In the genomic region with DNA sequence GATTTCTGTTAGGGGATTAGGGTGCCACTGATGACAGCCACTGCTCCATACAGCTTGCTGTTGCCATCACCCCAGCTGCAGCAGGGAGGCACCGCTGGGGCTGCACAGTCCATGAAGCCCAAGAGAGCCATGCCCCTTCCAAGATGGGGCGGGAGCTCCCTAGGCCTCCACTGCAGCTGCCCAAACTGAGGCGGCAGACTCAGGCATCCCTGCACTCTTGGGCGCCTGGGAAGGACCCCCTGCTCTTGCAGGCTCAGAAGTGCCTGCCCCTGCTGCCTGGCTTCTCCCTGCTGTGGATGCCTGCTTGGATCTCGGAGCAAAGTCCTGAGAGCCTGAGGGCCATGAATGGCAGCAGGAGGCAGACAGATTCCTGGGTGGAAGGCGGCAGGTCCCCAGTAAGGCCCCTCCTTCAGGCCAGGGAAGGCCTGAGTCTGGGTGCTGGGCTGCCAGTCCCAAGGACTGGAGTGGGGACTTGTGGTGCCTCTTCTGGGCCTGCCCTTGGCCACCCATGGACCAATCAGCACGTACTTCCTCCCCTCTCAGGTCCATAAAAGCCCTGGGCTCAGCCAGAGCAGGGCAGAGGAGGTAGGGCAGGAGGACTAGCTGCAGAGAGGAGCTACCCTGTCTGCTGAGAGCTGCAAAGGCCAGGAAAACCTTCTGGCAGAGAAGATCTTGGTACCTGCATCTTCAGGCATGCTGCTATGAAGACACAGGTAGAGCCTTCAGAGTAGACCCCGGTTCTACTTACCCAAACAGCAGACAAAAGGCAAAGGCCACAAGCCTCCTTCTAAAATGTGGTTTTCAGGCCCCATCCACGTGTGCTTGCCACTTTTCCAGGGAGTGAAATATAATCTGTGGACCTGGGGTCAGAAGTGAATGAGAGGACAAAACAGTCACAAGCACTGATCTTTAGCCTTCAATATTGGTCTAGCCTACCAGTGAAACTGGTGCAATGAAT, we compare ENCODE assay signal across 1 cellular context.
A peak's percentile ranks its signal among the peaks of the same experiment; 100 is the strongest.
TF ChIP-seq lines count a peak whose summit lies in the region.

No MANE protein-coding gene starts in this region.

TF ChIP-seq in HepG2, 621 proteins besides CTCF, POLR2A, EP300 and RAD21 (continued from another document and continues in another):
- TF ChIP-seq ZNF414 (CRISPR knock-in tag; IDR thresholded peaks at IDR 0.05) (no peak), SMARCC2 (IDR thresholded peaks at IDR 0.05) (no peak), PAF1 (CRISPR knock-in tag; IDR thresholded peaks at IDR 0.05) (no peak), ZBTB14 (CRISPR knock-in tag; IDR thresholded peaks at IDR 0.05) (no peak), NRL (CRISPR knock-in tag; IDR thresholded peaks at IDR 0.05; ENCODE audit: borderline replicate concordance) (peak; percentile 77), HES4 (CRISPR knock-in tag; IDR thresholded peaks at IDR 0.05; ENCODE audit: borderline replicate concordance) (peak; percentile 76), FOXO4 (CRISPR knock-in tag; conservative IDR thresholded peaks at IDR 0.05) (no peak), ZNF136 (CRISPR knock-in tag; IDR thresholded peaks at IDR 0.05; ENCODE audit: low read depth) (peak; percentile 77; the same call in 1 of the 2 replicates), ZNF280B (CRISPR knock-in tag; IDR thresholded peaks at IDR 0.05; ENCODE audit: borderline replicate concordance) (peak; percentile 83), ZNF615 (CRISPR knock-in tag; IDR thresholded peaks at IDR 0.05; ENCODE audit: borderline replicate concordance) (no peak), PAWR (CRISPR knock-in tag; IDR thresholded peaks at IDR 0.05; ENCODE audit: borderline replicate concordance) (no peak; the same call in 1 of the 2 replicates), ZNF549 (CRISPR knock-in tag; IDR thresholded peaks at IDR 0.05) (no peak), SPEN (CRISPR knock-in tag; IDR thresholded peaks at IDR 0.05; ENCODE audit: low read depth) (peak; percentile 76), ISL2 (CRISPR knock-in tag; IDR thresholded peaks at IDR 0.05) (no peak; the same call in 1 of the 2 replicates), ATF1 (CRISPR knock-in tag; IDR thresholded peaks at IDR 0.05) (peak; percentile 67; the same call in 1 of the 2 replicates), ELF4 (CRISPR knock-in tag; IDR thresholded peaks at IDR 0.05; ENCODE audit: borderline replicate concordance) (0 out of 2 replicates have a peak, but pooled peaks have one; percentile 5), ARNTL (CRISPR knock-in tag; IDR thresholded peaks at IDR 0.05) (peak; percentile 89), MYC (CRISPR knock-in tag; IDR thresholded peaks at IDR 0.05; ENCODE audit: borderline replicate concordance) (peak; percentile 90), BHLHE40 (IDR thresholded peaks at IDR 0.05; ENCODE audit: low read length) (0 out of 2 replicates have a peak, but pooled peaks have one; percentile 32), ZNF496 (CRISPR knock-in tag; IDR thresholded peaks at IDR 0.05; ENCODE audit: insufficient replicate concordance) (no peak), TFE3 (CRISPR knock-in tag; IDR thresholded peaks at IDR 0.05) (peak; percentile 48; the same call in 1 of the 2 replicates), ZSCAN25 (CRISPR knock-in tag; IDR thresholded peaks at IDR 0.05) (peak; percentile 94), PRMT3 (CRISPR knock-in tag; IDR thresholded peaks at IDR 0.05; ENCODE audit: borderline replicate concordance, low read depth) (no peak), ZFP90 (CRISPR knock-in tag; IDR thresholded peaks at IDR 0.05; ENCODE audit: borderline replicate concordance) (no peak), MXI1 (IDR thresholded peaks at IDR 0.05; ENCODE audit: borderline replicate concordance, low read depth, low read length) (peak; percentile 70; the same call in 1 of the 3 replicates), CBX1 (IDR thresholded peaks at IDR 0.05; ENCODE audit: low read depth) (peak; percentile 21), XBP1 (CRISPR knock-in tag; IDR thresholded peaks at IDR 0.05) (no peak), ZC3H13 (CRISPR knock-in tag; IDR thresholded peaks at IDR 0.05) (no peak), JUN (CRISPR knock-in tag; IDR thresholded peaks at IDR 0.05) (peak; percentile 63; the same call in 1 of the 2 replicates), ZNF124 (CRISPR knock-in tag; IDR thresholded peaks at IDR 0.05) (no peak), PITX1 (CRISPR knock-in tag; IDR thresholded peaks at IDR 0.05) (peak; percentile 80), ZMYM4 (CRISPR knock-in tag; IDR thresholded peaks at IDR 0.05) (peak; percentile 99), NCOR1 (IDR thresholded peaks at IDR 0.05; ENCODE audit: borderline replicate concordance, low read length) (peak; percentile 93), SRSF9 (IDR thresholded peaks at IDR 0.05; ENCODE audit: borderline replicate concordance, insufficient read depth, low read depth, low read length, poor library complexity, severe bottlenecking) (no peak), SMARCE1 (IDR thresholded peaks at IDR 0.05; ENCODE audit: borderline replicate concordance) (no peak), MIXL1 (CRISPR knock-in tag; IDR thresholded peaks at IDR 0.05) (peak; percentile 45; the same call in 1 of the 2 replicates), CSRNP2 (CRISPR knock-in tag; conservative IDR thresholded peaks at IDR 0.05; ENCODE audit: low read depth) (no peak), ESRRA (CRISPR knock-in tag; IDR thresholded peaks at IDR 0.05; ENCODE audit: low read depth) (peak; percentile 96), TCF12 (IDR thresholded peaks at IDR 0.05) (no peak), TCF12 (CRISPR knock-in tag; IDR thresholded peaks at IDR 0.05) (peak; percentile 71; the same call in 1 of the 2 replicates)
- TF ChIP-seq, protein P1, sequence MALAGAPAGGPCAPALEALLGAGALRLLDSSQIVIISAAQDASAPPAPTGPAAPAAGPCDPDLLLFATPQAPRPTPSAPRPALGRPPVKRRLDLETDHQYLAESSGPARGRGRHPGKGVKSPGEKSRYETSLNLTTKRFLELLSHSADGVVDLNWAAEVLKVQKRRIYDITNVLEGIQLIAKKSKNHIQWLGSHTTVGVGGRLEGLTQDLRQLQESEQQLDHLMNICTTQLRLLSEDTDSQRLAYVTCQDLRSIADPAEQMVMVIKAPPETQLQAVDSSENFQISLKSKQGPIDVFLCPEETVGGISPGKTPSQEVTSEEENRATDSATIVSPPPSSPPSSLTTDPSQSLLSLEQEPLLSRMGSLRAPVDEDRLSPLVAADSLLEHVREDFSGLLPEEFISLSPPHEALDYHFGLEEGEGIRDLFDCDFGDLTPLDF (CRISPR knock-in tag; IDR thresholded peaks at IDR 0.05), result no peak
- TF ChIP-seq, protein P2, sequence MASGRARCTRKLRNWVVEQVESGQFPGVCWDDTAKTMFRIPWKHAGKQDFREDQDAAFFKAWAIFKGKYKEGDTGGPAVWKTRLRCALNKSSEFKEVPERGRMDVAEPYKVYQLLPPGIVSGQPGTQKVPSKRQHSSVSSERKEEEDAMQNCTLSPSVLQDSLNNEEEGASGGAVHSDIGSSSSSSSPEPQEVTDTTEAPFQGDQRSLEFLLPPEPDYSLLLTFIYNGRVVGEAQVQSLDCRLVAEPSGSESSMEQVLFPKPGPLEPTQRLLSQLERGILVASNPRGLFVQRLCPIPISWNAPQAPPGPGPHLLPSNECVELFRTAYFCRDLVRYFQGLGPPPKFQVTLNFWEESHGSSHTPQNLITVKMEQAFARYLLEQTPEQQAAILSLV (CRISPR knock-in tag; IDR thresholded peaks at IDR 0.05; ENCODE audit: borderline replicate concordance), result peak; percentile 84; the same call in 1 of the 2 replicates
- TF ChIP-seq, protein P3, sequence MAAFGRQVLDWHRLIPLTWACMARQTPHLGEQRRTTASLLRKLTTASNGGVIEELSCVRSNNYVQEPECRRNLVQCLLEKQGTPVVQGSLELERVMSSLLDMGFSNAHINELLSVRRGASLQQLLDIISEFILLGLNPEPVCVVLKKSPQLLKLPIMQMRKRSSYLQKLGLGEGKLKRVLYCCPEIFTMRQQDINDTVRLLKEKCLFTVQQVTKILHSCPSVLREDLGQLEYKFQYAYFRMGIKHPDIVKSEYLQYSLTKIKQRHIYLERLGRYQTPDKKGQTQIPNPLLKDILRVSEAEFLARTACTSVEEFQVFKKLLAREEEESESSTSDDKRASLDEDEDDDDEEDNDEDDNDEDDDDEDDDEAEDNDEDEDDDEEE (CRISPR knock-in tag; IDR thresholded peaks at IDR 0.05), result peak; percentile 69
- TF ChIP-seq, protein P4, sequence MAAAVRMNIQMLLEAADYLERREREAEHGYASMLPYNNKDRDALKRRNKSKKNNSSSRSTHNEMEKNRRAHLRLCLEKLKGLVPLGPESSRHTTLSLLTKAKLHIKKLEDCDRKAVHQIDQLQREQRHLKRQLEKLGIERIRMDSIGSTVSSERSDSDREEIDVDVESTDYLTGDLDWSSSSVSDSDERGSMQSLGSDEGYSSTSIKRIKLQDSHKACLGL (CRISPR knock-in tag; IDR thresholded peaks at IDR 0.05), result no peak; the same call in 1 of the 2 replicates
- TF ChIP-seq, protein P5, sequence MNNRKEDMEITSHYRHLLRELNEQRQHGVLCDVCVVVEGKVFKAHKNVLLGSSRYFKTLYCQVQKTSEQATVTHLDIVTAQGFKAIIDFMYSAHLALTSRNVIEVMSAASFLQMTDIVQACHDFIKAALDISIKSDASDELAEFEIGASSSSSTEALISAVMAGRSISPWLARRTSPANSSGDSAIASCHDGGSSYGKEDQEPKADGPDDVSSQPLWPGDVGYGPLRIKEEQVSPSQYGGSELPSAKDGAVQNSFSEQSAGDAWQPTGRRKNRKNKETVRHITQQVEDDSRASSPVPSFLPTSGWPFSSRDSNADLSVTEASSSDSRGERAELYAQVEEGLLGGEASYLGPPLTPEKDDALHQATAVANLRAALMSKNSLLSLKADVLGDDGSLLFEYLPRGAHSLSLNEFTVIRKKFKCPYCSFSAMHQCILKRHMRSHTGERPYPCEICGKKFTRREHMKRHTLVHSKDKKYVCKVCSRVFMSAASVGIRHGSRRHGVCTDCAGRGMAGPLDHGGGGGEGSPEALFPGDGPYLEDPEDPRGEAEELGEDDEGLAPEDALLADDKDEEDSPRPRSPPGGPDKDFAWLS (CRISPR knock-in tag; IDR thresholded peaks at IDR 0.05; ENCODE audit: borderline replicate concordance), result 0 out of 2 replicates have a peak, but pooled peaks have one; percentile 77
